1 cellular context compared by ENCODE assay signal in the genomic region with DNA sequence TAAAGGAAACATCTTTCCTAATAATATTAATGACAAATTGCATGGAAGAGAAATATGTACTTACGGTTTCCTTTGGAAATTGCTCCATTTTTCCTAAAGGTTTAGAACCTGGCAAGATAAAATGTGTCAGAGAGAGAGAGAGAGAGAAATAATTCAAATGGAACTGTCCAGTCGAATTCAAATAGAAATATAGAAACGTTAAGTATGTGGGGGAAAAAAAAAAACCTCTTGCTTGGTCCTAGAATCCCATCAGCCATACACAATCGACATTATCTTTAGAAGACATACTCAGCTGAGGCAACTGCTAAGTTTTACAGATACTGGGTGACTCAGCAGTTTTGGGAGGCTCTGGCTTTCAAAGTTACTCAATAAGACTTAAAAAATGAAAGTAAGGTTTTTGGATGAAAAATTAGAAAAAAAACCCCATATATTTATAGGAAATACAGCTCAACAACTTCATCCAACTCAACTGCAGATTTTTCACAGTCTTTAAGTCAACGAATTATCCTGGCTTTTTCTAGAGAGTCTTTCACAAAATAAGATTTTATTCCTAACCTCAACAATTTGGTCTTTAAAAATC.
TF ChIP-seq lines count a peak whose summit lies in the region.

A gene (minus strand): TSS at position 286 of the 580 bp plus-strand sequence. CDS start 198 bp downstream, at position 88.

TF ChIP-seq in SK-N-SH, 30 proteins besides CTCF, POLR2A, EP300 and RAD21:
- TF ChIP-seq, protein P1, sequence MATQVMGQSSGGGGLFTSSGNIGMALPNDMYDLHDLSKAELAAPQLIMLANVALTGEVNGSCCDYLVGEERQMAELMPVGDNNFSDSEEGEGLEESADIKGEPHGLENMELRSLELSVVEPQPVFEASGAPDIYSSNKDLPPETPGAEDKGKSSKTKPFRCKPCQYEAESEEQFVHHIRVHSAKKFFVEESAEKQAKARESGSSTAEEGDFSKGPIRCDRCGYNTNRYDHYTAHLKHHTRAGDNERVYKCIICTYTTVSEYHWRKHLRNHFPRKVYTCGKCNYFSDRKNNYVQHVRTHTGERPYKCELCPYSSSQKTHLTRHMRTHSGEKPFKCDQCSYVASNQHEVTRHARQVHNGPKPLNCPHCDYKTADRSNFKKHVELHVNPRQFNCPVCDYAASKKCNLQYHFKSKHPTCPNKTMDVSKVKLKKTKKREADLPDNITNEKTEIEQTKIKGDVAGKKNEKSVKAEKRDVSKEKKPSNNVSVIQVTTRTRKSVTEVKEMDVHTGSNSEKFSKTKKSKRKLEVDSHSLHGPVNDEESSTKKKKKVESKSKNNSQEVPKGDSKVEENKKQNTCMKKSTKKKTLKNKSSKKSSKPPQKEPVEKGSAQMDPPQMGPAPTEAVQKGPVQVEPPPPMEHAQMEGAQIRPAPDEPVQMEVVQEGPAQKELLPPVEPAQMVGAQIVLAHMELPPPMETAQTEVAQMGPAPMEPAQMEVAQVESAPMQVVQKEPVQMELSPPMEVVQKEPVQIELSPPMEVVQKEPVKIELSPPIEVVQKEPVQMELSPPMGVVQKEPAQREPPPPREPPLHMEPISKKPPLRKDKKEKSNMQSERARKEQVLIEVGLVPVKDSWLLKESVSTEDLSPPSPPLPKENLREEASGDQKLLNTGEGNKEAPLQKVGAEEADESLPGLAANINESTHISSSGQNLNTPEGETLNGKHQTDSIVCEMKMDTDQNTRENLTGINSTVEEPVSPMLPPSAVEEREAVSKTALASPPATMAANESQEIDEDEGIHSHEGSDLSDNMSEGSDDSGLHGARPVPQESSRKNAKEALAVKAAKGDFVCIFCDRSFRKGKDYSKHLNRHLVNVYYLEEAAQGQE (IDR thresholded peaks at IDR 0.05; ENCODE audit: low read depth, low read length), result no peak
- no peak for TF ChIP-seq SIN3A (IDR thresholded peaks at IDR 0.05; ENCODE audit: borderline replicate concordance, low read depth, low read length)
